Comparison of ENCODE assay signal across 1 cellular context in genomic region chr17:8153957-8154607, GRCh38.
TF ChIP-seq lines count a peak whose summit lies in the region.

No MANE protein-coding gene starts in this region.

TF ChIP-seq in K562, 482 proteins besides CTCF, POLR2A, EP300 and RAD21 (continued from another document and continues in another):
- no peak for TF ChIP-seq CEBPZ (IDR thresholded peaks at IDR 0.05; ENCODE audit: borderline replicate concordance, low read depth, low read length)
- TF ChIP-seq PHF20 (IDR thresholded peaks at IDR 0.05; ENCODE audit: partially characterized antibody) = no peak
- no peak for TF ChIP-seq NR2C2 (CRISPR knock-in tag; IDR thresholded peaks at IDR 0.05)
- peak; percentile 40; the same call in 1 of the 2 replicates for TF ChIP-seq NR2C2 (tag; IDR thresholded peaks at IDR 0.05)
- no peak for TF ChIP-seq HDAC3 (IDR thresholded peaks at IDR 0.05; ENCODE audit: borderline replicate concordance, partially characterized antibody)
- no peak for TF ChIP-seq ZNF146 (CRISPR knock-in tag; IDR thresholded peaks at IDR 0.05; ENCODE audit: unreplicated experiment)
- TF ChIP-seq USF2 (CRISPR knock-in tag; IDR thresholded peaks at IDR 0.05) = no peak
- no peak for TF ChIP-seq ZNF445 (CRISPR knock-in tag; IDR thresholded peaks at IDR 0.05; ENCODE audit: low read depth)
- no peak for TF ChIP-seq SMAD1 (IDR thresholded peaks at IDR 0.05; ENCODE audit: low read depth, low read length, partially characterized antibody)
- no peak; the same call in 1 of the 2 replicates for TF ChIP-seq ZBTB40 (IDR thresholded peaks at IDR 0.05)
- no peak for TF ChIP-seq ZBTB40 (CRISPR knock-in tag; IDR thresholded peaks at IDR 0.05)
- no peak for TF ChIP-seq RFX5 (IDR thresholded peaks at IDR 0.05; ENCODE audit: low read depth, low read length)
- no peak for TF ChIP-seq POLR2H (tag; IDR thresholded peaks at IDR 0.05; ENCODE audit: low read depth)
- TF ChIP-seq ADNP (tag; IDR thresholded peaks at IDR 0.05) = peak; percentile 79
- TF ChIP-seq KLF6 (CRISPR knock-in tag; IDR thresholded peaks at IDR 0.05; ENCODE audit: borderline replicate concordance) = no peak
- no peak for TF ChIP-seq SAFB (IDR thresholded peaks at IDR 0.05; ENCODE audit: borderline replicate concordance, low read depth, low read length)
- TF ChIP-seq TGIF2 (CRISPR knock-in tag; IDR thresholded peaks at IDR 0.05) = no peak
- no peak for TF ChIP-seq PRPF4 (IDR thresholded peaks at IDR 0.05; ENCODE audit: insufficient read depth, low read depth, low read length, poor library complexity, severe bottlenecking)
- no peak for TF ChIP-seq TCFL5 (CRISPR knock-in tag; conservative IDR thresholded peaks at IDR 0.05)
- no peak for TF ChIP-seq ZNF592 (IDR thresholded peaks at IDR 0.05)
- no peak for TF ChIP-seq NCOA2 (IDR thresholded peaks at IDR 0.05; ENCODE audit: partially characterized antibody in 2 of 2)
- TF ChIP-seq ZNF444 (CRISPR knock-in tag; IDR thresholded peaks at IDR 0.05) = no peak
- TF ChIP-seq NKRF (IDR thresholded peaks at IDR 0.05; ENCODE audit: borderline replicate concordance) = peak; percentile 51; the same call in 1 of the 2 replicates
- TF ChIP-seq TEAD4 (IDR thresholded peaks at IDR 0.05; ENCODE audit: low read length) = peak; percentile 88
- TF ChIP-seq TEAD4 (CRISPR knock-in tag; IDR thresholded peaks at IDR 0.05; ENCODE audit: borderline replicate concordance) = peak; percentile 90
- no peak for TF ChIP-seq PCBP1 (IDR thresholded peaks at IDR 0.05; ENCODE audit: low read depth, low read length, poor library complexity, severe bottlenecking)
- TF ChIP-seq ZNF395 (CRISPR knock-in tag; IDR thresholded peaks at IDR 0.05) = no peak
- TF ChIP-seq PREB (CRISPR knock-in tag; IDR thresholded peaks at IDR 0.05) = no peak
- TF ChIP-seq NBN (IDR thresholded peaks at IDR 0.05; ENCODE audit: low read depth) = 0 out of 2 replicates have a peak, but pooled peaks have one; percentile 26
- TF ChIP-seq ARID2 (IDR thresholded peaks at IDR 0.05) = no peak
- no peak for TF ChIP-seq OTX1 (CRISPR knock-in tag; IDR thresholded peaks at IDR 0.05)
- no peak for TF ChIP-seq SLC30A9 (CRISPR knock-in tag; IDR thresholded peaks at IDR 0.05)
- peak; percentile 59 for TF ChIP-seq TAF9B (IDR thresholded peaks at IDR 0.05; ENCODE audit: partially characterized antibody)
- no peak; the same call in 1 of the 2 replicates for TF ChIP-seq GABPB1 (CRISPR knock-in tag; IDR thresholded peaks at IDR 0.05)
- TF ChIP-seq SAP30 (IDR thresholded peaks at IDR 0.05; ENCODE audit: borderline replicate concordance, insufficient read depth, low read depth, low read length, poor library complexity, severe bottlenecking) = no peak
- no peak for TF ChIP-seq HDAC6 (IDR thresholded peaks at IDR 0.05; ENCODE audit: low read depth, low read length)
- TF ChIP-seq ZNF184 (CRISPR knock-in tag; IDR thresholded peaks at IDR 0.05) = no peak
- no peak for TF ChIP-seq HES1 (IDR thresholded peaks at IDR 0.05; ENCODE audit: low read depth)
- no peak for TF ChIP-seq TCF7 (IDR thresholded peaks at IDR 0.05; ENCODE audit: borderline replicate concordance)
